ENCODE assay signal across 8 cellular contexts in genomic region chr15:80567721-80568157, GRCh38.
A peak's percentile ranks its signal among the peaks of the same experiment; 100 is the strongest.
DNase-seq lines count a peak whose midpoint lies in the region; ATAC-seq and TF ChIP-seq lines count a peak whose summit lies in the region.

No MANE protein-coding gene starts in this region.

- peak; percentile 92 for DNase-seq in EH (ENCODE audit: low read depth)
- DNase-seq in HuH-7 (ENCODE audit: low spot score): peak; percentile 70
- peak; percentile 71 for DNase-seq in RPMI8226
- peak; percentile 93 for DNase-seq in dermis blood vessel endothelial cell
- DNase-seq in left lobe of liver (ENCODE audit: low spot score): peak; percentile 54
- peak in 1 of 2 donors; percentile 56 for DNase-seq in tibial artery

- H3K27ac ChIP-seq in tibial artery: no peak overlapping the region

- ATAC-seq in left lobe of liver (peak; percentile 96), HG03095 (IDR thresholded peaks at IDR 0.05; ENCODE audit: unreplicated experiment) (no peak), HG03025 (IDR thresholded peaks at IDR 0.05; ENCODE audit: low FRiP score, unreplicated experiment) (no peak)

- H3K4me1 ChIP-seq in tibial artery: peaks cover 0 to 5% (median 0%) of the 10 kb centered on the region in 4 donors

- H3K27me3 ChIP-seq in tibial artery: no peaks in the 10 kb centered on the region

- H3K9me3 ChIP-seq in tibial artery: no peaks in the 10 kb centered on the region

- no peak overlapping the region for H3K4me3 ChIP-seq in tibial artery

- H3K36me3 ChIP-seq in tibial artery: peaks cover 0 to 32% (median 7%) of the 10 kb centered on the region in 3 donors

- peak; percentile 61 to 66 for TF ChIP-seq CTCF in tibial artery (IDR thresholded peaks at IDR 0.05)

- intact Hi-C loops in tibial artery (cut with DNase I; ENCODE audit: low total_unique reads): loop anchor here (5.0 to 10.0 kb wide), 2 partner anchors 113 to 210 kb away; partner anchors contain the start of gene CEMIP
